ENCODE assay signal across 20 cellular contexts in the genomic region with DNA sequence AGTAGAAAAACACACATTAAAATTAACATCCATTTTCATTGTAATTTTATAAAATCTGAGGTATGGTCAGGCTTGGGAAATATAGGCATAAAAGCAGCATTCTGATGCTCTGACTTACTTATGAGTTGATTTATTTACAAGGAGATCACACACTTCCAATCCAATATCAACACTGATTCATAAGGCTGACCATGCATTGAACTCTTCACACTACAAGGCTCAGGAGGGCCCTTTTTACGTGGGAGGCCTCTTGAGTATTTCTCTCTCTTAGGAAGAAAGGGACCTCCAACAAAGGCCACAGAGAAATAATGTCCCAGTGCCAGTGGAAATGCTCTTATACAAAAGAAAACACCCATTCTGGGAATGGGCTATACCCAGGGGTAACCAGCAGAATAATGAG.
A peak's percentile ranks its signal among the peaks of the same experiment; 100 is the strongest.
DNase-seq lines count a peak whose midpoint lies in the region; ATAC-seq and TF ChIP-seq lines count a peak whose summit lies in the region.
"Had no signal": no experiment of that assay in that cellular context is flagged by ENCODE, and none has a peak within 500 bp of the region (broad histone marks: within the 10 kb centered on the region; RNA-seq: fewer than 3 reads in every experiment).

No MANE protein-coding gene starts in this region.

- H3K4me3 ChIP-seq in MG63: no peak overlapping the region
- H3K4me3 ChIP-seq in astrocyte of the spinal cord (ENCODE audit: low read depth, low read length): no peak overlapping the region
- H3K4me3 ChIP-seq in fibroblast of the aortic adventitia (ENCODE audit: low read depth, low read length): no peak overlapping the region
- H3K4me3 ChIP-seq in thyroid gland (replicated peaks in 1 of 3): no peak overlapping the region
- H3K4me3 ChIP-seq: A549; BLaER1 treated with 17β-estradiol and CSF1 and Interleukin-3, amounts not matched to agents 10 nM and 100 nM; K562 had no signal

- H3K27me3 ChIP-seq in MG63 (no peaks in the 10 kb centered on the region), thyroid gland (no peaks in the 10 kb centered on the region)
- H3K27me3 ChIP-seq: BLaER1 treated with 17β-estradiol and CSF1 and Interleukin-3, amounts not matched to agents 10 nM and 100 nM had no signal

- H3K9me3 ChIP-seq in MG63 (no peaks in the 10 kb centered on the region), thyroid gland (no peaks in the 10 kb centered on the region)
- H3K9me3 ChIP-seq: A549; BLaER1 treated with 17β-estradiol and CSF1 and Interleukin-3, amounts not matched to agents 10 nM and 100 nM had no signal

- TF ChIP-seq CTCF in astrocyte of the spinal cord (IDR thresholded peaks at IDR 0.05; ENCODE audit: low read depth, low read length) (no peak), fibroblast of the aortic adventitia (IDR thresholded peaks at IDR 0.05; ENCODE audit: insufficient read depth, low read length) (no peak), thyroid gland (IDR thresholded peaks at IDR 0.05) (no peak)

- peak overlapping the region in 1 of 3 donors; percentile 22 for H3K27ac ChIP-seq in thyroid gland
- H3K27ac ChIP-seq: A549; BLaER1 treated with 17β-estradiol and CSF1 and Interleukin-3, amounts not matched to agents 10 nM and 100 nM had no signal

- in situ Hi-C loops in astrocyte of the spinal cord (cut with HindIII; ENCODE audit: low sequenced_read_pairs): no loop called here

- H3K4me1 Mint-ChIP-seq in activated naive CD4-positive, alpha-beta T cell treated with anti-CD3 and anti-CD28 coated beads, Interleukin-2, amount 10 ng/mL, durations not matched to agents 7 days and 5 days: no peaks in the 10 kb centered on the region

- no peak overlapping the region for H3K4me3 Mint-ChIP-seq in activated naive CD4-positive, alpha-beta T cell treated with anti-CD3 and anti-CD28 coated beads, Interleukin-2, amount 10 ng/mL, durations not matched to agents 7 days and 5 days
- H3K4me3 Mint-ChIP-seq: CD8-positive, alpha-beta T cell had no signal

- no peaks in the 10 kb centered on the region for H3K9me3 Mint-ChIP-seq in activated naive CD4-positive, alpha-beta T cell treated with anti-CD3 and anti-CD28 coated beads, Interleukin-2, amount 10 ng/mL, durations not matched to agents 7 days and 5 days
- H3K9me3 Mint-ChIP-seq: CD8-positive, alpha-beta T cell had no signal

- H3K27me3 Mint-ChIP-seq in activated naive CD4-positive, alpha-beta T cell treated with anti-CD3 and anti-CD28 coated beads, Interleukin-2, amount 10 ng/mL, durations not matched to agents 7 days and 5 days: no peaks in the 10 kb centered on the region

- H3K27ac Mint-ChIP-seq in activated naive CD4-positive, alpha-beta T cell treated with anti-CD3 and anti-CD28 coated beads, Interleukin-2, amount 10 ng/mL, durations not matched to agents 7 days and 5 days: no peak overlapping the region
- H3K27ac Mint-ChIP-seq: CD8-positive, alpha-beta T cell had no signal

- peak; percentile 48 for DNase-seq in MG63
- DNase-seq in astrocyte of the spinal cord (ENCODE audit: low read depth, low spot score): peak; percentile 22
- peak; percentile 53 for DNase-seq in fibroblast of the aortic adventitia (ENCODE audit: low read depth)
- peak; percentile 46 to 60 for DNase-seq in thyroid gland
- no peak for DNase-seq in activated naive CD4-positive, alpha-beta T cell treated with anti-CD3 and anti-CD28 coated beads, Interleukin-2, amount 10 ng/mL, durations not matched to agents 7 days and 5 days
- no peak for DNase-seq in NCI-H2081 treated with DMSO at 0.1 percent for 48 hours (lab: John Stamatoyannopoulos, UW)
- DNase-seq: CD8-positive, alpha-beta T cell; DMS53; NCI-H1694 treated with DMSO at 0.1 percent for 48 hours; NCI-H2107; NCI-H2227 treated with DMSO at 0.1 percent for 48 hours; NCI-H510A treated with DMSO at 0.1 percent for 48 hours; NCI-H82; OCI-M1; RPMI8226; SIG-M5 had no signal

- peaks cover 59% of the 10 kb centered on the region for H3K36me3 ChIP-seq in MG63
- H3K36me3 ChIP-seq in thyroid gland: no peaks in the 10 kb centered on the region
- H3K36me3 ChIP-seq: BLaER1 treated with 17β-estradiol and CSF1 and Interleukin-3, amounts not matched to agents 10 nM and 100 nM had no signal

- CTCF ChIA-PET in activated naive CD4-positive, alpha-beta T cell treated with anti-CD3 and anti-CD28 coated beads, Interleukin-2, amount 10 ng/mL, durations not matched to agents 7 days and 5 days (lab: Charles Lee): no interaction called here

- TF ChIP-seq POLR2A in thyroid gland (IDR thresholded peaks at IDR 0.05): no peak

- no peaks in the 10 kb centered on the region for H3K36me3 Mint-ChIP-seq in activated naive CD4-positive, alpha-beta T cell treated with anti-CD3 and anti-CD28 coated beads, Interleukin-2, amount 10 ng/mL, durations not matched to agents 7 days and 5 days
- H3K36me3 Mint-ChIP-seq: CD8-positive, alpha-beta T cell had no signal

- intact Hi-C loops in thyroid gland (cut with DNase I): no loop called here

- peaks cover 6 to 16% of the 10 kb centered on the region in 2 donors for H3K4me1 ChIP-seq in thyroid gland

- WGBS in thyroid gland, 2 donors: 11 to 33% methylated on average over 1 of the region's 1 CpG

- no peak for ATAC-seq in HG03135 (IDR thresholded peaks at IDR 0.05; ENCODE audit: unreplicated experiment)
- ATAC-seq: A549; CD8-positive, alpha-beta T cell; K562 had no signal

Comparison
In these comparisons a context has a peak if more than half of its experiments do, and no peak if none do; other contexts are left out.
1. DNase-seq: peak in MG63 (single experiment), astrocyte of the spinal cord (single experiment), fibroblast of the aortic adventitia (single experiment) and thyroid gland (2 of 2); none in activated naive CD4-positive, alpha-beta T cell treated with anti-CD3 and anti-CD28 coated beads, Interleukin-2, amount 10 ng/mL, durations not matched to agents 7 days and 5 days (single experiment) and NCI-H2081 treated with DMSO at 0.1 percent for 48 hours (single experiment).